In the genomic region with DNA sequence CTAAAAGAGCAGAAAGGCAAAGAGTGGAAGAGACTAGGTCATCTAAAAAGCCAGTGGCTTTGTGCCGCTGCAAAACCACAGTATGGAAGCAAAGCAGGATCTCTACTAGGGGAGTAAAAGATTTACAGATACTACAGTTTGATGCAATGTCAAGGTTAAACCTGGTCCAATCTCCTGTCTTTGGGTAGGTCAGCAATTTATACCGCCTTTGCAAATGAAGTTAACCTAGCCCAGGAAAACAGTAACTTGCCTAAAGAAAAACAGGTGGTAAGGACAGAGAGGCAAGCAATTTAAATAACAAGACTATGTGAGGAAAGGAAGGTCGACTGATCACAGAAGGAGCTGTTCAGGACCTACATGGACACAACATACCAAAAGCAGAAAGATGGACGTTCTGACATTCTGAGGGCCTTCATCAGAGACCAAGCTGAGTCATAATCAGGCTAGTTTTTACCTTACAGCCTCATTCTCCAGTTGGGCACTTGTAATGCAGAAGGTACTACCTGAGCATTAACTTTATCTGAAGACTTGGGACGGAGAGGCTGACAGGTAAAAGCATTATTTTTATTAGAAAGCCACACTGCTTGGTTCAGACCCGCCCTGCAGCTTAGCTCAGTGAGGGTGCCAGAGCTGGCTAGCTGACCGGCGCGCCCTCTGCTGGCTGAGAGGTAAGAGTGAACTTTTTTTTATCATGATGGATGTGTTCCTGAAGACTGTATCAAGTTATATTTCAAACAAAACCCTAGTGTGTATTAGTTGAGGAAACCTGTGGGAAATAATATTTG, we compare ENCODE assay signal across 8 cellular contexts. TPM values are rescaled to one million over a fixed set of nuclear protein-coding genes. Genes with fewer than 3 reads are reported as not detected.
DNase-seq lines count a peak whose midpoint lies in the region; ATAC-seq and TF ChIP-seq lines count a peak whose summit lies in the region.

No MANE protein-coding gene starts in this region.

- peak; percentile 89 for TF ChIP-seq CTCF in foreskin keratinocyte (conservative IDR thresholded peaks at IDR 0.05)

- peak; percentile 86 for ATAC-seq in GM21786 (IDR thresholded peaks at IDR 0.05; ENCODE audit: unreplicated experiment)
- ATAC-seq in foreskin keratinocyte = peak; percentile 81

- H3K27ac ChIP-seq in foreskin keratinocyte = no peak overlapping the region

- no peaks in the 10 kb centered on the region for H3K27me3 ChIP-seq in foreskin keratinocyte

- H3K4me1 ChIP-seq in foreskin keratinocyte = no peaks in the 10 kb centered on the region

- DNase-seq in DMS79 treated with DMSO at 0.1 percent for 48 hours (lab: John Stamatoyannopoulos, UW) = peak; percentile 64
- DNase-seq in LHCN-M2 (ENCODE audit: low read depth) = peak; percentile 50
- peak; percentile 56 for DNase-seq in SHP77 treated with DMSO at 0.1 percent for 48 hours (lab: John Stamatoyannopoulos, UW)
- peak; percentile 38 for DNase-seq in activated gamma-delta T cell (lab: John Stamatoyannopoulos, UW)
- DNase-seq in foreskin keratinocyte = peak in 1 of 2 donors; percentile 46
- DNase-seq in nucleus accumbens (lab: John Stamatoyannopoulos, UW) = peak in 53 of 56 donors; percentile 6 to 88 (median 53)
- DNase-seq in superior temporal gyrus (ENCODE audit: extremely low spot score) = peak; percentile 83

RNA-seq across cellular contexts. Expression of a gene that starts 15.9 kb away (rescaled TPM):
- total RNA-seq in LHCN-M2 (2014; rRNA removed) (0.19 TPM in 1 of 2 replicates, not detected in the other), foreskin keratinocyte (not detected in 2 replicates)
- polyA plus RNA-seq in LHCN-M2 (2012) = 0.05 TPM
- polyA plus RNA-seq in foreskin keratinocyte = 0.04 TPM in 1 of 2 replicates, not detected in the other
